Comparison of ENCODE assay signal across 23 cellular contexts in genomic region chr1:31679091-31679490, GRCh38. TPM values are rescaled to one million over a fixed set of nuclear protein-coding genes. Genes with fewer than 3 reads are reported as not detected.
DNase-seq lines count a peak whose midpoint lies in the region; ATAC-seq and TF ChIP-seq lines count a peak whose summit lies in the region.
"Had no signal": no experiment of that assay in that cellular context is flagged by ENCODE, and none has a peak within 500 bp of the region (broad histone marks: within the 10 kb centered on the region; RNA-seq: fewer than 3 reads in every experiment).

No MANE protein-coding gene starts in this region.

- TF ChIP-seq POLR2A in gastrocnemius medialis (IDR thresholded peaks at IDR 0.05), result no peak

- H3K9me3 ChIP-seq in AG04450 (ENCODE audit: control insufficient read depth, insufficient read depth, low read length) (no peaks in the 10 kb centered on the region; the same call in 1 of the 2 replicates), gastrocnemius medialis (no peaks in the 10 kb centered on the region)
- H3K9me3 ChIP-seq: A549, BLaER1, Caco-2 had no signal

- in situ Hi-C loops in gastrocnemius medialis (cut with MboI; ENCODE audit: low sequenced_read_pairs in 4 of 4), result no loop called here

- H3K27ac Mint-ChIP-seq in GM23338, result no peak overlapping the region
- H3K27ac Mint-ChIP-seq: B cell; CD4-positive, CD25-positive, alpha-beta regulatory T cell; CD8-positive, alpha-beta T cell; H9; HFFc6 had no signal

- 0 out of 2 replicates have a peak, but pooled peaks cover 3% of the 10 kb centered on the region for H3K4me1 ChIP-seq in GM23338 (ENCODE audit: insufficient read depth)
- H3K4me1 ChIP-seq in gastrocnemius medialis, result peaks cover 7 to 11% of the 10 kb centered on the region in 2 donors
- H3K4me1 ChIP-seq: A549, Caco-2 had no signal

- DNase-seq in AG04450 (ENCODE audit: low read depth, low spot score), result no peak
- no peak for DNase-seq in GM23338 (ENCODE audit: low spot score)
- DNase-seq in amniotic epithelial cell (ENCODE audit: low read depth), result peak; percentile 30
- DNase-seq in fibroblast of gingiva (ENCODE audit: low read depth), result peak; percentile 26
- DNase-seq in gastrocnemius medialis, result no peak
- no peak for DNase-seq in activated CD4-positive, alpha-beta T cell treated with anti-CD3 and anti-CD28 coated beads, Interleukin-2, amount 50 U/mL, for 1 hour
- DNase-seq in T-helper 9 cell, result no peak
- no peak for DNase-seq in SW 1271 (lab: John Stamatoyannopoulos, UW)
- DNase-seq: 8988T; ACHN; Caco-2; CD4-positive, CD25-positive, alpha-beta regulatory T cell; CD8-positive, alpha-beta T cell; DMS153; DND-41; GM23248; H9; HFFc6 had no signal

- H3K36me3 ChIP-seq in GM23338 (ENCODE audit: insufficient read depth) (no peaks in the 10 kb centered on the region), gastrocnemius medialis (no peaks in the 10 kb centered on the region)
- H3K36me3 ChIP-seq: BLaER1 had no signal

- ATAC-seq in GM23338 (no peak), gastrocnemius medialis (no peak)
- ATAC-seq: CD8-positive, alpha-beta T cell; HCT116 had no signal

- H3K27ac ChIP-seq in AG04450 (ENCODE audit: low read depth, low read length) (peak overlapping the region; percentile 11), GM23338 (ENCODE audit: low read depth) (0 out of 2 replicates have a peak overlapping the region, but pooled peaks have one; percentile 32), gastrocnemius medialis (no peak overlapping the region)
- H3K27ac ChIP-seq: A549, BLaER1, C4-2B, GM23248 had no signal

- no peak overlapping the region for H3K4me2 ChIP-seq in GM23338
- H3K4me2 ChIP-seq: A549, BLaER1 had no signal

- no peaks in the 10 kb centered on the region for H3K9me2 ChIP-seq in GM23338 (ENCODE audit: insufficient read depth)

- no peak overlapping the region for H3K4me3 Mint-ChIP-seq in GM23338
- H3K4me3 Mint-ChIP-seq: B cell; CD4-positive, CD25-positive, alpha-beta regulatory T cell; CD8-positive, alpha-beta T cell; H9; HFFc6 had no signal

- POLR2A ChIA-PET in AG04450 (lab: Yijun Ruan, JAX), result no interaction called here

- no peaks in the 10 kb centered on the region for H3F3A ChIP-seq in GM23338 (replicated peaks; ENCODE audit: low read depth)

- peaks cover 12% of the 10 kb centered on the region for H3K4me1 Mint-ChIP-seq in GM23338
- H3K4me1 Mint-ChIP-seq: B cell; CD4-positive, CD25-positive, alpha-beta regulatory T cell had no signal

- CTCF ChIA-PET in AG04450 (lab: Charles Lee), result interaction anchor here (1.5 to 1.6 kb wide), 2 partner anchors 37 to 66 kb away, joined by 3 to 8 read pairs; no protein-coding TSS in a partner anchor

- no peaks in the 10 kb centered on the region for H3K9me3 Mint-ChIP-seq in GM23338
- H3K9me3 Mint-ChIP-seq: CD4-positive, CD25-positive, alpha-beta regulatory T cell; CD8-positive, alpha-beta T cell; H9; HFFc6 had no signal

- no peaks in the 10 kb centered on the region for H4K20me1 ChIP-seq in GM23338 (replicated peaks; ENCODE audit: insufficient read depth)
- H4K20me1 ChIP-seq: BLaER1 had no signal

- H2AFZ ChIP-seq in GM23338, result no peak overlapping the region
- H2AFZ ChIP-seq: GM23248 had no signal

- H3K36me3 Mint-ChIP-seq in GM23338 (ENCODE audit: low read depth), result no peaks in the 10 kb centered on the region; the same call in 2 of the 3 replicates
- H3K36me3 Mint-ChIP-seq: CD4-positive, CD25-positive, alpha-beta regulatory T cell; CD8-positive, alpha-beta T cell had no signal

- H3K4me3 ChIP-seq in AG04450 (ENCODE audit: low read depth, low read length) (no peak overlapping the region), GM23338 (no peak overlapping the region), gastrocnemius medialis (no peak overlapping the region)
- H3K4me3 ChIP-seq: A549, BLaER1, GM23248 had no signal

- H3K27me3 ChIP-seq in AG04450 (ENCODE audit: control insufficient read depth, insufficient read depth, low read length) (no peaks in the 10 kb centered on the region), GM23338 (ENCODE audit: insufficient read depth) (no peaks in the 10 kb centered on the region), gastrocnemius medialis (no peaks in the 10 kb centered on the region)
- H3K27me3 ChIP-seq: BLaER1 had no signal

- no peaks in the 10 kb centered on the region for H3K79me2 ChIP-seq in GM23338 (replicated peaks; ENCODE audit: insufficient read depth)

- TF ChIP-seq CTCF in AG04450 (IDR thresholded peaks at IDR 0.05; ENCODE audit: low read depth, low read length) (no peak), GM23338 (conservative IDR thresholded peaks at IDR 0.05; ENCODE audit: low read depth in 2 of 2) (no peak), gastrocnemius medialis (IDR thresholded peaks at IDR 0.05 in 4 of 5, conservative IDR thresholded peaks at IDR 0.05 in 1 of 5) (no peak)

- H3K27me3 Mint-ChIP-seq in GM23338 (ENCODE audit: insufficient read depth, low read depth, poor library complexity), result peaks cover 1% of the 10 kb centered on the region

- intact Hi-C loops in gastrocnemius medialis (cut with DNase I; ENCODE audit: low total_unique reads), result no loop called here

TF ChIP-seq in GM23338, 12 proteins besides CTCF, POLR2A, EP300 and RAD21:
- no peak for TF ChIP-seq CREB1 (CRISPR knock-in tag; IDR thresholded peaks at IDR 0.05; ENCODE audit: low read depth)

RNA-seq across cellular contexts. Expression of gene COL16A1, which starts 24.7 kb away (rescaled TPM):
- polyA plus RNA-seq in AG04450 (2011; rRNA removed) (35.4 and 39.5 TPM in 2 replicates), GM23338 (2016; fragmentation: Nextera tagmentation; extraction: Ambion mirVana) (3.4 and 4.2 TPM in 2 replicates)
- 47.0 and 64.1 TPM in 2 replicates for polyA minus RNA-seq in AG04450 (2011; rRNA and poly(A)+ RNA removed)
- 13.2 and 15.7 TPM in 2 replicates for total RNA-seq in GM23338 (2014; rRNA removed; shearing (Covaris generic))
- 10 to 100 TPM in 1 of 4 donors, 1 to 10 TPM in 3; 4.3 to 11.4 (median 5.3) TPM for total RNA-seq in gastrocnemius medialis
- total RNA-seq: B cell; CD4-positive, CD25-positive, alpha-beta regulatory T cell had no signal
- polyA plus RNA-seq: CD4-positive, CD25-positive, alpha-beta regulatory T cell had no signal

RNA-seq across cellular contexts. Expression of gene PEF1, which starts 34.4 kb away (rescaled TPM):
- polyA plus RNA-seq in AG04450 (2011; rRNA removed) (71.8 and 88.3 TPM in 2 replicates), GM23338 (2016; fragmentation: Nextera tagmentation; extraction: Ambion mirVana) (22.0 and 22.3 TPM in 2 replicates)
- 78.5 and 91.7 TPM in 2 replicates for polyA minus RNA-seq in AG04450 (2011; rRNA and poly(A)+ RNA removed)
- 60.5 and 68.5 TPM in 2 replicates for total RNA-seq in GM23338 (2014; rRNA removed; shearing (Covaris generic))
- total RNA-seq in gastrocnemius medialis, result 10 to 100 TPM; 29.5 to 53.1 (median 42.7) TPM

Comparison
In these comparisons a context has a peak if more than half of its experiments do, and no peak if none do; other contexts are left out.
1. DNase-seq: peak in amniotic epithelial cell (single experiment) and fibroblast of gingiva (single experiment); none in AG04450 (single experiment), GM23338 (single experiment), gastrocnemius medialis (0 of 2), activated CD4-positive, alpha-beta T cell treated with anti-CD3 and anti-CD28 coated beads, Interleukin-2, amount 50 U/mL, for 1 hour (single experiment), T-helper 9 cell (single experiment) and SW 1271 (0 of 2).
2. H3K27ac ChIP-seq: peak in AG04450 (single experiment) and GM23338 (single experiment); none in gastrocnemius medialis (0 of 4).